Comparison of ENCODE assay signal across 10 cellular contexts in the genomic region with DNA sequence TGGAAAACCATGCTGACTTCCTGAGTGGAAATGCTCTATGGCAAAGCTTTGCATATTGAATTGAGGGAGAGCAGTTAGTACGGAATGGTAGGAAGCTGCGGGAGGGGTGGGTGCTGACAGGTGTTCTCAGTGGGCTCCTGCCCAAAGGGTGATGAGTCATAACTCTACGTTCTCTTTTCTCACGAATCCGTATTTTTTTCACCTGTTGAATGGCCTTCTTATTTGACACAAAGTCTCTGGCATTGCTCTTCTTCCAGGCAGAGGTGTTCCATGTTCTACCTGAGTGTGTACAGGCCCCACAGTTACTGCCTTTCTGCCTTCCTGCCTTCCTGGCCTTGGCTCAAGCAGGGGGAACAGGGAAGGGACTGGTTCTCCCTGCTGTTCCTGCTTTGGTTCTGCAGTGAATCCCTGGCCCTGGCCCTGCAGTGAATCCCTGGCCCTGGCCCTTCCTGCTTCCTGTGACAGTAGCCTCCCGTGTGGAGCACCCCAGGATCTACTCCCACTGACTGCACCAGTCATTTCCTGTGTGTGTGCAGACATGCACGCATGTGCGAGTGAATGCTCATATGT. TPM values are rescaled to one million over a fixed set of nuclear protein-coding genes. Genes with fewer than 3 reads are reported as not detected.
DNase-seq lines count a peak whose midpoint lies in the region; ATAC-seq, FAIRE-seq and TF ChIP-seq lines count a peak whose summit lies in the region.
"Had no signal": no experiment of that assay in that cellular context is flagged by ENCODE, and none has a peak within 500 bp of the region (broad histone marks: within the 10 kb centered on the region; RNA-seq: fewer than 3 reads in every experiment).

No MANE protein-coding gene starts in this region.

- intact Hi-C loops in activated CD4-positive, alpha-beta T cell treated with anti-CD3 and anti-CD28 coated beads for 36 hours (cut with DNase I, micrococcal nuclease): no loop called here

- H3K4me3 ChIP-seq in fibroblast of pulmonary artery (replicated peaks; ENCODE audit: low read depth, low read length): no peak overlapping the region

- peaks cover 20% of the 10 kb centered on the region for H3K4me1 Mint-ChIP-seq in activated CD4-positive, alpha-beta T cell treated with anti-CD3 and anti-CD28 coated beads for 36 hours

- peak; percentile 16 for ATAC-seq in activated CD4-positive, alpha-beta T cell treated with anti-CD3 and anti-CD28 coated beads for 36 hours
- no peak for ATAC-seq in stimulated activated naive CD8-positive, alpha-beta T cell treated with anti-CD3 and anti-CD28 coated beads, Interleukin-15, Interleukin-2, amounts not matched to agents 100 U/mL and 50 U/mL, for 24 hours

- no peak overlapping the region for H3K4me3 Mint-ChIP-seq in activated CD4-positive, alpha-beta T cell treated with anti-CD3 and anti-CD28 coated beads for 36 hours

- DNase-seq in activated CD4-positive, alpha-beta T cell treated with anti-CD3 and anti-CD28 coated beads for 36 hours: peak; percentile 12
- DNase-seq in activated CD4-positive, alpha-beta T cell treated with anti-CD3 and anti-CD28 coated beads, Interleukin-2, amount 50 U/mL, for 48 hours: no peak
- DNase-seq in NCI-H146 (lab: John Stamatoyannopoulos, UW) (peak; percentile 58), fibroblast of pulmonary artery (ENCODE audit: low read depth) (peak; percentile 75), DMS153 (lab: John Stamatoyannopoulos, UW) (no peak), RCC 7860 (ENCODE audit: low spot score) (no peak)
- DNase-seq in stimulated activated naive CD8-positive, alpha-beta T cell treated with anti-CD3 and anti-CD28 coated beads, Interleukin-15, Interleukin-2, amounts not matched to agents 100 U/mL and 50 U/mL, for 24 hours: no peak
- DNase-seq: activated CD4-positive, alpha-beta T cell treated with anti-CD3 and anti-CD28 coated beads, Interleukin-2, amount 50 U/mL, for 1 hour had no signal

- POLR2A ChIA-PET in activated CD4-positive, alpha-beta T cell treated with anti-CD3 and anti-CD28 coated beads for 36 hours (lab: Charles Lee): no interaction called here

- no peaks in the 10 kb centered on the region for H3K9me3 Mint-ChIP-seq in activated CD4-positive, alpha-beta T cell treated with anti-CD3 and anti-CD28 coated beads for 36 hours (ENCODE audit: low read depth)

- H3K36me3 Mint-ChIP-seq in activated CD4-positive, alpha-beta T cell treated with anti-CD3 and anti-CD28 coated beads for 36 hours (ENCODE audit: low read depth): peaks cover 12% of the 10 kb centered on the region

- TF ChIP-seq CTCF in fibroblast of pulmonary artery (IDR thresholded peaks at IDR 0.05; ENCODE audit: low read length, missing control alignments): no peak

- CTCF ChIA-PET in activated CD4-positive, alpha-beta T cell treated with anti-CD3 and anti-CD28 coated beads for 36 hours (lab: Charles Lee): interaction anchor here (0.6 kb wide), 1 partner anchor 13 kb away, joined by 3 read pairs; no protein-coding TSS in a partner anchor

- no peak overlapping the region for H3K27ac Mint-ChIP-seq in activated CD4-positive, alpha-beta T cell treated with anti-CD3 and anti-CD28 coated beads for 36 hours

- no peaks in the 10 kb centered on the region for H3K27me3 Mint-ChIP-seq in activated CD4-positive, alpha-beta T cell treated with anti-CD3 and anti-CD28 coated beads for 36 hours

- no peak for FAIRE-seq in RCC 7860 (lab: Jason Lieb, UNC)
- FAIRE-seq: frontal cortex had no signal

- peak overlapping the region; percentile 64 for H3K27ac ChIP-seq in temporal lobe (ENCODE audit: low read depth, low read length)

RNA-seq across cellular contexts. Expression of a gene that starts 31.9 kb away (rescaled TPM):
- 10 to 100 TPM; 22.4 to 23.6 TPM for total RNA-seq in activated CD4-positive, alpha-beta T cell treated with anti-CD3 and anti-CD28 coated beads for 36 hours
- 32.5 TPM for total RNA-seq in temporal lobe

Comparison
In these comparisons a context has a peak if more than half of its experiments do, and no peak if none do; other contexts are left out.
1. DNase-seq: peak in activated CD4-positive, alpha-beta T cell treated with anti-CD3 and anti-CD28 coated beads for 36 hours (single experiment), NCI-H146 (single experiment) and fibroblast of pulmonary artery (single experiment); none in activated CD4-positive, alpha-beta T cell treated with anti-CD3 and anti-CD28 coated beads, Interleukin-2, amount 50 U/mL, for 48 hours (0 of 2), DMS153 (single experiment), RCC 7860 (single experiment) and stimulated activated naive CD8-positive, alpha-beta T cell treated with anti-CD3 and anti-CD28 coated beads, Interleukin-15, Interleukin-2, amounts not matched to agents 100 U/mL and 50 U/mL, for 24 hours (single experiment).